In the genomic region with DNA sequence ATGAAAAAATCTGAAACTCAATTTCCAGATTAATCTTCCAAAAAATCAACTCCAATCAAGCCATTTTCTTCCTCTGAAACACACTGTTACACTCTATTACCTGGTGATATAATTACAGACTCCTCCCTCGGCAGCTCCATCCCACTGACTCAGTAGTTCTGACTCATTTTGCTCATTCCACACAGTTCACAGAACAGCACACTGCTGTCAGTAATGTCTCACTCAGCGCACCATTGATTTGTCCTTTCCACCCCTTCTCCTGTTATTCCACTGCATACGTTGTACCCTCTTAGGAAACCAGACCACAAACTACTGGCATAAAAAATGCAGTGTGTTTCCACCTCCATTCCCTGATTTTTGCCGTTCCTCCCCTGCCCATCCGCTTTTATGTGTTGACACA, we compare ENCODE assay signal across 14 cellular contexts.
DNase-seq lines count a peak whose midpoint lies in the region; ATAC-seq, FAIRE-seq and TF ChIP-seq lines count a peak whose summit lies in the region.
"Had no signal": no experiment of that assay in that cellular context is flagged by ENCODE, and none has a peak within 500 bp of the region (broad histone marks: within the 10 kb centered on the region; RNA-seq: fewer than 3 reads in every experiment).

No MANE protein-coding gene starts in this region.

- H3K27ac ChIP-seq in brain microvascular endothelial cell (no peak overlapping the region), vagina (no peak overlapping the region)
- H3K27ac ChIP-seq: parathyroid adenoma, transverse colon had no signal

- TF ChIP-seq POLR2A in vagina (IDR thresholded peaks at IDR 0.05) = no peak

- H3K9me3 ChIP-seq in vagina = no peaks in the 10 kb centered on the region
- H3K9me3 ChIP-seq: transverse colon had no signal

- FAIRE-seq in HTR-8/SVneo (lab: Jason Lieb, UNC) = peak; percentile 65
- FAIRE-seq: GM12878 had no signal

- no peak overlapping the region for H3K27ac Mint-ChIP-seq in activated T-helper 2 cell treated with anti-CD3 and anti-CD28 coated beads, Interferon-gamma antibody, Interleukin-2, Interleukin-4, amounts not matched to agents 10 μg/mL and 5 μg/mL and 100 μg/mL, durations not matched to agents 14 hours and 24 hours and 36 hours
- H3K27ac Mint-ChIP-seq: endodermal cell, mesothelial cell of epicardium had no signal

- in situ Hi-C loops in brain microvascular endothelial cell (cut with HindIII; ENCODE audit: low pct_ligation_motif_present, low sequenced_read_pairs) = no loop called here

- no peaks in the 10 kb centered on the region for H3K27me3 Mint-ChIP-seq in activated T-helper 2 cell treated with anti-CD3 and anti-CD28 coated beads, Interferon-gamma antibody, Interleukin-2, Interleukin-4, amounts not matched to agents 10 μg/mL and 5 μg/mL and 100 μg/mL, durations not matched to agents 14 hours and 24 hours and 36 hours (ENCODE audit: low read depth)

- H3K36me3 ChIP-seq in brain microvascular endothelial cell (replicated peaks) (no peaks in the 10 kb centered on the region), vagina (no peaks in the 10 kb centered on the region)
- H3K36me3 ChIP-seq: transverse colon had no signal

- intact Hi-C loops in activated T-helper 2 cell treated with anti-CD3 and anti-CD28 coated beads, Interferon-gamma antibody, Interleukin-2, Interleukin-4, amounts not matched to agents 10 μg/mL and 5 μg/mL and 100 μg/mL, durations not matched to agents 14 hours and 24 hours and 36 hours (cut with micrococcal nuclease) = no loop called here
- intact Hi-C loops in vagina (cut with DNase I) = no loop called here

- H3K36me3 Mint-ChIP-seq in activated T-helper 2 cell treated with anti-CD3 and anti-CD28 coated beads, Interferon-gamma antibody, Interleukin-2, Interleukin-4, amounts not matched to agents 10 μg/mL and 5 μg/mL and 100 μg/mL, durations not matched to agents 14 hours and 24 hours and 36 hours (ENCODE audit: low read depth) = no peaks in the 10 kb centered on the region

- DNase-seq in AG08396 (ENCODE audit: low spot score) (peak; percentile 14), HTR-8/SVneo (ENCODE audit: insufficient read length, low spot score) (peak; percentile 19), brain microvascular endothelial cell (peak; percentile 83), iris pigment epithelial cell (ENCODE audit: low read depth) (peak; percentile 92), NCI-H748 treated with DMSO at 0.1 percent for 48 hours (lab: John Stamatoyannopoulos, UW) (no peak), vagina (ENCODE audit: extremely low spot score in 2 of 2) (no peak)
- no peak for DNase-seq in activated T-helper 2 cell treated with anti-CD3 and anti-CD28 coated beads, Interferon-gamma antibody, Interleukin-2, Interleukin-4, amounts not matched to agents 10 μg/mL and 5 μg/mL and 100 μg/mL, durations not matched to agents 14 hours and 24 hours and 36 hours (ENCODE audit: low spot score)
- DNase-seq: activated T-cell treated with anti-CD3 and anti-CD28 coated beads, Interleukin-2, amount 50 U/mL, for 48 hours; endodermal cell; transverse colon had no signal

- no peak overlapping the region for H3K4me3 Mint-ChIP-seq in activated T-helper 2 cell treated with anti-CD3 and anti-CD28 coated beads, Interferon-gamma antibody, Interleukin-2, Interleukin-4, amounts not matched to agents 10 μg/mL and 5 μg/mL and 100 μg/mL, durations not matched to agents 14 hours and 24 hours and 36 hours (ENCODE audit: low read depth)
- H3K4me3 Mint-ChIP-seq: endodermal cell, mesothelial cell of epicardium had no signal

- no peaks in the 10 kb centered on the region for H3K4me1 Mint-ChIP-seq in activated T-helper 2 cell treated with anti-CD3 and anti-CD28 coated beads, Interferon-gamma antibody, Interleukin-2, Interleukin-4, amounts not matched to agents 10 μg/mL and 5 μg/mL and 100 μg/mL, durations not matched to agents 14 hours and 24 hours and 36 hours (ENCODE audit: low read depth)
- H3K4me1 Mint-ChIP-seq: endodermal cell, mesothelial cell of epicardium had no signal

- ATAC-seq in HG03175 (IDR thresholded peaks at IDR 0.05; ENCODE audit: unreplicated experiment) = no peak
- ATAC-seq: GM12878 had no signal

- H3K4me3 ChIP-seq in brain microvascular endothelial cell (ENCODE audit: low read depth, low read length) = no peak overlapping the region
- H3K4me3 ChIP-seq in vagina = no peak overlapping the region
- H3K4me3 ChIP-seq: GM12878, transverse colon had no signal

- TF ChIP-seq CTCF in brain microvascular endothelial cell (IDR thresholded peaks at IDR 0.05; ENCODE audit: low read depth, low read length, missing control alignments) (no peak), vagina (IDR thresholded peaks at IDR 0.05) (no peak)

- H3K9me3 Mint-ChIP-seq in activated T-helper 2 cell treated with anti-CD3 and anti-CD28 coated beads, Interferon-gamma antibody, Interleukin-2, Interleukin-4, amounts not matched to agents 10 μg/mL and 5 μg/mL and 100 μg/mL, durations not matched to agents 14 hours and 24 hours and 36 hours = no peaks in the 10 kb centered on the region
- H3K9me3 Mint-ChIP-seq: endodermal cell had no signal

- no peaks in the 10 kb centered on the region for H3K4me1 ChIP-seq in vagina
- H3K4me1 ChIP-seq: parathyroid adenoma, transverse colon had no signal

- H3K27me3 ChIP-seq in brain microvascular endothelial cell (replicated peaks) (no peaks in the 10 kb centered on the region), vagina (no peaks in the 10 kb centered on the region)
- H3K27me3 ChIP-seq: transverse colon had no signal

Comparison
In these comparisons a context has a peak if more than half of its experiments do, and no peak if none do; other contexts are left out.
1. DNase-seq: peak in AG08396 (single experiment), HTR-8/SVneo (single experiment), brain microvascular endothelial cell (single experiment) and iris pigment epithelial cell (single experiment); none in NCI-H748 treated with DMSO at 0.1 percent for 48 hours (single experiment), activated T-helper 2 cell treated with anti-CD3 and anti-CD28 coated beads, Interferon-gamma antibody, Interleukin-2, Interleukin-4, amounts not matched to agents 10 μg/mL and 5 μg/mL and 100 μg/mL, durations not matched to agents 14 hours and 24 hours and 36 hours (single experiment) and vagina (0 of 2).